Comparison of ENCODE assay signal across 28 cellular contexts in the genomic region with DNA sequence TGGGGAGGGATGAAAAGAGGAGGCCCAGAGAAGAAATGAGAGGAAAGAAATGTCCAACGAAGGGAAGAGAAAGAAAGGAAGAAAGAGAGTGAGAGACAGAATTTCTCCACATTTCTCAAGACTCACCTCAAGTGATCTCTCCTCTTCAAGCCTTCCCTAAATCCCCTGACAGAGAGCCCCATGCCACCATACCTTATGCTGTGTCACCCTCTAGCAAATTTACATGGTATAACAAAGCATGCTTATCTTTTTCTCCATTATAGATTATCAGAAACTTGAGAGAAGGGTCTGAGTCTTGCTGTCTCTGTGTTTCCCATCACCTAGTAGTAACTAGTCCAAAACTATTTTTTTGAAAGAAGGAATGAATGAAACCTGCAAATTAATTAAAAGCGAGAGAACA.
DNase-seq lines count a peak whose midpoint lies in the region; ATAC-seq and TF ChIP-seq lines count a peak whose summit lies in the region.
"Had no signal": no experiment of that assay in that cellular context is flagged by ENCODE, and none has a peak within 500 bp of the region (broad histone marks: within the 10 kb centered on the region; RNA-seq: fewer than 3 reads in every experiment).

No MANE protein-coding gene starts in this region.

- DNase-seq in H7 (peak; percentile 6), left kidney (ENCODE audit: low read depth, low spot score) (peak; percentile 17), inferior parietal cortex (ENCODE audit: extremely low spot score) (no peak)
- DNase-seq: activated CD4-positive, alpha-beta T cell treated with anti-CD3 and anti-CD28 coated beads, Interleukin-2, amount 10 ng/mL, durations not matched to agents 7 days and 5 days; activated gamma-delta T cell; activated T-cell treated with anti-CD3 and anti-CD28 coated beads, Interleukin-2, amount 50 U/mL, for 4 hours; BE2C; DMS79 treated with DMSO at 0.1 percent for 48 hours; effector CD4-positive, alpha-beta T cell; GF-D8; left ventricle myocardium superior; naive thymus-derived CD4-positive, alpha-beta T cell; NCI-H1092; NCI-H187 treated with DMSO at 0.1 percent for 48 hours; occipital lobe; psoas muscle; RPMI8226; stimulated activated CD4-positive, alpha-beta T cell treated with anti-CD3 and anti-CD28 coated beads, Interleukin-4, amount 100 ng/mL, for 24 hours; T-helper 9 cell; thyroid gland had no signal

- no peaks in the 10 kb centered on the region for H3K9me3 ChIP-seq in OCI-LY3 (ENCODE audit: insufficient read depth, low read length)
- H3K9me3 ChIP-seq: ascending aorta, BE2C, psoas muscle, SJCRH30, thyroid gland had no signal

- no peak overlapping the region for H3K9ac ChIP-seq in OCI-LY3 (ENCODE audit: low read length)

- H3K27me3 ChIP-seq in H7 (ENCODE audit: control insufficient read depth, insufficient read depth, low read length) (no peaks in the 10 kb centered on the region), OCI-LY3 (ENCODE audit: low read depth, low read length) (no peaks in the 10 kb centered on the region)
- H3K27me3 ChIP-seq: ascending aorta, BE2C, cardiac muscle cell, SJCRH30, thyroid gland had no signal

- H3K36me3 ChIP-seq in H7 (replicated peaks; ENCODE audit: control insufficient read depth, insufficient read depth, low read length) (no peaks in the 10 kb centered on the region), OCI-LY3 (replicated peaks; ENCODE audit: low read depth, low read length) (no peaks in the 10 kb centered on the region)
- H3K36me3 ChIP-seq: ascending aorta, BE2C, cardiac muscle cell, SJCRH30, thyroid gland had no signal

- no peak overlapping the region for H2AFZ ChIP-seq in OCI-LY3 (ENCODE audit: low read depth, low read length)

- no peak overlapping the region for H3K27ac ChIP-seq in C4-2B
- H3K27ac ChIP-seq in OCI-LY3 (ENCODE audit: low read length): no peak overlapping the region
- H3K27ac ChIP-seq: ascending aorta, cardiac muscle cell, psoas muscle, SJCRH30, thyroid gland had no signal

- no peak for ATAC-seq in HG03039 (IDR thresholded peaks at IDR 0.05; ENCODE audit: unreplicated experiment)
- no peak for ATAC-seq in HG02623 (IDR thresholded peaks at IDR 0.05; ENCODE audit: unreplicated experiment)
- ATAC-seq: activated T-cell treated with anti-CD3 and anti-CD28 coated beads, Interleukin-2, amount 50 U/mL, for 4 hours; left ventricle myocardium superior; naive thymus-derived CD4-positive, alpha-beta T cell; psoas muscle; sciatic nerve had no signal

- H3K79me2 ChIP-seq in OCI-LY3 (ENCODE audit: low read length): no peaks in the 10 kb centered on the region

- TF ChIP-seq CTCF in C4-2B (conservative IDR thresholded peaks at IDR 0.05) (peak; percentile 28), OCI-LY3 (IDR thresholded peaks at IDR 0.05; ENCODE audit: low read depth, low read length) (peak; percentile 18; the same call in 1 of the 2 replicates)

- H4K20me1 ChIP-seq in OCI-LY3 (ENCODE audit: insufficient read depth, low read length): no peaks in the 10 kb centered on the region

- H3K4me3 ChIP-seq in H7 (ENCODE audit: insufficient read depth, low read depth, low read length) (no peak overlapping the region), OCI-LY3 (ENCODE audit: low read length) (no peak overlapping the region)
- H3K4me3 ChIP-seq: ascending aorta, cardiac muscle cell, psoas muscle, SJCRH30, thyroid gland had no signal

- H3K4me1 ChIP-seq in OCI-LY3 (ENCODE audit: low read length): no peaks in the 10 kb centered on the region
- H3K4me1 ChIP-seq: ascending aorta, BE2C, psoas muscle, SJCRH30, thyroid gland had no signal

- no peak overlapping the region for H3K4me2 ChIP-seq in OCI-LY3 (ENCODE audit: low read length)
